1 cellular context compared by ENCODE assay signal in the genomic region with DNA sequence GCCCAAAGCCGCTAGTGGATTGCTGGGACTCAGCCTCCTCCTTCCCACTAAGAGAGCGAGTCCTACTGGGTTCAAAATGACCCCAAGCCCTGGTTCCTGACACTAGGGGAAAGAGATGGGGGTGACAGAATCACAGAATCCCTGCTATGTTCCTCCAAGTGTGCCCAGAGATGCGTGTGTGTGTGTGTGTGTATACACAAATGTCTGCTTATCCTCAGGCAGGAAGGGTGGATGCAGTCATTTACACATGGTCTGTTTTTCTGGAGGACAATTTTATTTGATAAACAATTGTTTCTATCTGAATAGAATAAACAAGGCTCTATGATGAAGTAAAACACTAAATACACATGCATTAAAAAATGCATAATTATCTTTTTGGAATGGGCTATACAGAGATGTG.
TF ChIP-seq lines count a peak whose summit lies in the region.

No MANE protein-coding gene starts in this region.

TF ChIP-seq in endothelial cell of umbilical vein, 7 proteins besides CTCF, POLR2A, EP300 and RAD21 (continued from another document):
- no peak for TF ChIP-seq MAX (IDR thresholded peaks at IDR 0.05; ENCODE audit: insufficient read depth, insufficient read length)
- TF ChIP-seq EZH2 (IDR thresholded peaks at IDR 0.05; ENCODE audit: borderline replicate concordance, low read depth, low read length, severe bottlenecking): no peak
- no peak for TF ChIP-seq MYC (IDR thresholded peaks at IDR 0.05; ENCODE audit: low read depth, low read length)
